Comparison of ENCODE assay signal across 28 cellular contexts in genomic region chr13:71968025-71968424, GRCh38.
DNase-seq lines count a peak whose midpoint lies in the region; ATAC-seq, FAIRE-seq and TF ChIP-seq lines count a peak whose summit lies in the region.
"Had no signal": no experiment of that assay in that cellular context is flagged by ENCODE, and none has a peak within 500 bp of the region (broad histone marks: within the 10 kb centered on the region; RNA-seq: fewer than 3 reads in every experiment).

No MANE protein-coding gene starts in this region.

- H3K4me3 Mint-ChIP-seq in astrocyte (ENCODE audit: unreplicated experiment) (no peak overlapping the region), nephron progenitor cell (no peak overlapping the region)
- H3K4me3 Mint-ChIP-seq: activated CD4-positive, alpha-beta memory T cell treated with anti-CD3 and anti-CD28 coated beads, Interleukin-2, amount 10 ng/mL, durations not matched to agents 7 days and 5 days; activated naive CD8-positive, alpha-beta T cell treated with anti-CD3 and anti-CD28 coated beads for 36 hours; T-cell had no signal

- FAIRE-seq in astrocyte (lab: Jason Lieb, UNC) = no peak
- FAIRE-seq: frontal cortex, GM12878, H54 had no signal

- H3K36me3 Mint-ChIP-seq in astrocyte (ENCODE audit: low read depth, unreplicated experiment) (no peaks in the 10 kb centered on the region), nephron progenitor cell (ENCODE audit: low read depth) (no peaks in the 10 kb centered on the region)
- H3K36me3 Mint-ChIP-seq: activated naive CD8-positive, alpha-beta T cell treated with anti-CD3 and anti-CD28 coated beads for 36 hours; T-cell had no signal

- peaks cover 5% of the 10 kb centered on the region for H3K4me1 ChIP-seq in astrocyte (ENCODE audit: insufficient read depth, low read length)
- H3K4me1 ChIP-seq: ascending aorta, BLaER1, esophagus muscularis mucosa, suprapubic skin had no signal

- DNase-seq in ELR (ENCODE audit: low read depth) = peak; percentile 28
- peak; percentile 4 for DNase-seq in astrocyte (ENCODE audit: low read depth)
- DNase-seq in fibroblast of pulmonary artery (ENCODE audit: low read depth) = peak; percentile 34
- no peak for DNase-seq in nephron progenitor cell
- DNase-seq in substantia nigra (lab: John Stamatoyannopoulos, UW) = no peak
- no peak for DNase-seq in central memory CD4-positive, alpha-beta T cell
- no peak for DNase-seq in AG08396 (ENCODE audit: low spot score)
- DNase-seq: ACHN; activated CD4-positive, alpha-beta memory T cell treated with anti-CD3 and anti-CD28 coated beads, Interleukin-2, amount 10 ng/mL, durations not matched to agents 7 days and 5 days; activated naive CD8-positive, alpha-beta T cell treated with anti-CD3 and anti-CD28 coated beads for 36 hours; DMS79; IMR-90; NCI-H1105 treated with DMSO at 0.1 percent for 48 hours; NCI-H2081; NCI-H345; NCI-H774; nucleus accumbens; Right ventricle myocardium superior; T-cell had no signal

- H4K20me1 ChIP-seq in astrocyte (ENCODE audit: insufficient read depth, low read length) = no peaks in the 10 kb centered on the region
- H4K20me1 ChIP-seq: BLaER1 had no signal

- no peaks in the 10 kb centered on the region for H3K9me3 ChIP-seq in astrocyte (ENCODE audit: insufficient read depth, low read depth, low read length)
- H3K9me3 ChIP-seq: ascending aorta, BLaER1, esophagus muscularis mucosa, suprapubic skin had no signal

- H2AFZ ChIP-seq in astrocyte (ENCODE audit: low read depth, low read length) = peak overlapping the region; percentile 68
- H2AFZ ChIP-seq: hepatocyte had no signal

- no peaks in the 10 kb centered on the region for H3K79me2 ChIP-seq in astrocyte (ENCODE audit: insufficient read depth, low read length)
- H3K79me2 ChIP-seq: hepatocyte had no signal

- H3K9ac ChIP-seq in astrocyte (ENCODE audit: low read length) = no peak overlapping the region
- H3K9ac ChIP-seq: BLaER1 had no signal

- TF ChIP-seq CTCF in astrocyte (IDR thresholded peaks at IDR 0.05; ENCODE audit: insufficient read depth, low read depth, low read length) = no peak
- TF ChIP-seq CTCF in fibroblast of pulmonary artery (IDR thresholded peaks at IDR 0.05; ENCODE audit: low read length, missing control alignments) = no peak
- TF ChIP-seq CTCF in nephron progenitor cell (IDR thresholded peaks at IDR 0.05) = no peak

- H3K4me2 ChIP-seq in astrocyte (ENCODE audit: low read length) = peak overlapping the region; percentile 45
- H3K4me2 ChIP-seq: BLaER1, hepatocyte had no signal

- H3K9me3 Mint-ChIP-seq in astrocyte (ENCODE audit: unreplicated experiment) = no peaks in the 10 kb centered on the region
- H3K9me3 Mint-ChIP-seq in nephron progenitor cell = no peaks in the 10 kb centered on the region
- H3K9me3 Mint-ChIP-seq: activated CD4-positive, alpha-beta memory T cell treated with anti-CD3 and anti-CD28 coated beads, Interleukin-2, amount 10 ng/mL, durations not matched to agents 7 days and 5 days; activated naive CD8-positive, alpha-beta T cell treated with anti-CD3 and anti-CD28 coated beads for 36 hours had no signal

- no peaks in the 10 kb centered on the region for H3K36me3 ChIP-seq in astrocyte (ENCODE audit: insufficient read depth, low read length)
- H3K36me3 ChIP-seq: ascending aorta, BLaER1, esophagus muscularis mucosa, suprapubic skin had no signal

- no peak for ATAC-seq in GM19397 (IDR thresholded peaks at IDR 0.05; ENCODE audit: unreplicated experiment)
- ATAC-seq: GM12878, T-cell had no signal

- H3K27ac ChIP-seq in astrocyte (ENCODE audit: low read depth, low read length) = no peak overlapping the region
- no peak overlapping the region for H3K27ac ChIP-seq in substantia nigra (ENCODE audit: low read depth, low read length, poor library complexity, severe bottlenecking)
- H3K27ac ChIP-seq: ascending aorta, BLaER1, esophagus muscularis mucosa, hepatocyte, suprapubic skin had no signal

- peaks cover 7% of the 10 kb centered on the region for H3K4me1 Mint-ChIP-seq in astrocyte (ENCODE audit: low read depth, unreplicated experiment)
- no peaks in the 10 kb centered on the region for H3K4me1 Mint-ChIP-seq in nephron progenitor cell
- H3K4me1 Mint-ChIP-seq: activated CD4-positive, alpha-beta memory T cell treated with anti-CD3 and anti-CD28 coated beads, Interleukin-2, amount 10 ng/mL, durations not matched to agents 7 days and 5 days had no signal

- no peaks in the 10 kb centered on the region for H3K27me3 ChIP-seq in astrocyte (ENCODE audit: insufficient read depth, low read length)
- H3K27me3 ChIP-seq: ascending aorta, BLaER1, esophagus muscularis mucosa, hepatocyte, suprapubic skin had no signal

- H3K4me3 ChIP-seq in astrocyte (ENCODE audit: insufficient read depth, low read depth, low read length) (no peak overlapping the region), fibroblast of pulmonary artery (replicated peaks; ENCODE audit: low read depth, low read length) (no peak overlapping the region)
- H3K4me3 ChIP-seq: ascending aorta, BLaER1, esophagus muscularis mucosa, GM12878, hepatocyte, suprapubic skin had no signal

- H3K27me3 Mint-ChIP-seq in astrocyte (ENCODE audit: low read depth, unreplicated experiment) (no peaks in the 10 kb centered on the region), nephron progenitor cell (ENCODE audit: low read depth, poor library complexity) (no peaks in the 10 kb centered on the region)
- H3K27me3 Mint-ChIP-seq: activated CD4-positive, alpha-beta memory T cell treated with anti-CD3 and anti-CD28 coated beads, Interleukin-2, amount 10 ng/mL, durations not matched to agents 7 days and 5 days; activated naive CD8-positive, alpha-beta T cell treated with anti-CD3 and anti-CD28 coated beads for 36 hours had no signal

- no peak overlapping the region for H3K27ac Mint-ChIP-seq in astrocyte (ENCODE audit: unreplicated experiment)
- H3K27ac Mint-ChIP-seq in nephron progenitor cell = peak overlapping the region; percentile 7
- H3K27ac Mint-ChIP-seq: activated CD4-positive, alpha-beta memory T cell treated with anti-CD3 and anti-CD28 coated beads, Interleukin-2, amount 10 ng/mL, durations not matched to agents 7 days and 5 days; activated naive CD8-positive, alpha-beta T cell treated with anti-CD3 and anti-CD28 coated beads for 36 hours; T-cell had no signal

Comparison
In these comparisons a context has a peak if more than half of its experiments do, and no peak if none do; other contexts are left out.
1. DNase-seq: peak in ELR (single experiment), astrocyte (single experiment) and fibroblast of pulmonary artery (single experiment); none in nephron progenitor cell (single experiment), substantia nigra (0 of 49), central memory CD4-positive, alpha-beta T cell (single experiment) and AG08396 (single experiment).